ENCODE assay signal across 33 cellular contexts in genomic region chr10:112030431-112030830, GRCh38.
DNase-seq lines count a peak whose midpoint lies in the region; ATAC-seq, FAIRE-seq and TF ChIP-seq lines count a peak whose summit lies in the region.
"Had no signal": no experiment of that assay in that cellular context is flagged by ENCODE, and none has a peak within 500 bp of the region (broad histone marks: within the 10 kb centered on the region; RNA-seq: fewer than 3 reads in every experiment).

No MANE protein-coding gene starts in this region.

- no peaks in the 10 kb centered on the region for H3K9me1 ChIP-seq in K562 (ENCODE audit: control insufficient read depth, insufficient read depth, low read length)

- H3K4me1 ChIP-seq in HepG2 (ENCODE audit: insufficient read depth, low read length): no peaks in the 10 kb centered on the region
- H3K4me1 ChIP-seq in right lobe of liver: no peaks in the 10 kb centered on the region
- no peaks in the 10 kb centered on the region for H3K4me1 ChIP-seq in adipocyte (ENCODE audit: control insufficient read depth, insufficient read depth, low read length)
- H3K4me1 ChIP-seq in K562 (replicated peaks in 1 of 2; ENCODE audit: control insufficient read depth in 2 of 2, insufficient read depth in 2 of 2, low read length in 2 of 2): no peaks in the 10 kb centered on the region
- H3K4me1 ChIP-seq: A549; BE2C; BLaER1; BLaER1 treated with 17β-estradiol and CSF1 and Interleukin-3, amounts not matched to agents 10 nM and 100 nM; Caco-2 had no signal

- ATAC-seq in HepG2 (no peak), right lobe of liver (no peak), K562 (no peak), HG03565 (IDR thresholded peaks at IDR 0.05; ENCODE audit: unreplicated experiment) (no peak)
- ATAC-seq: A549; CD8-positive, alpha-beta T cell had no signal

- no peak for TF ChIP-seq RAD21 in HepG2 (CRISPR knock-in tag; IDR thresholded peaks at IDR 0.05)
- no peak for TF ChIP-seq RAD21 in K562 (CRISPR knock-in tag; conservative IDR thresholded peaks at IDR 0.05 in 1 of 2, IDR thresholded peaks at IDR 0.05 in 1 of 2)

- intact Hi-C loops in HepG2 (cut with micrococcal nuclease; ENCODE audit: unreplicated experiment): no loop called here
- intact Hi-C loops in right lobe of liver (cut with DNase I): no loop called here
- intact Hi-C loops in K562 (cut with micrococcal nuclease): no loop called here

- TF ChIP-seq POLR2A in HepG2 (IDR thresholded peaks at IDR 0.05; ENCODE audit: insufficient read depth in 1 of 2, low read depth in 2 of 2, low read length in 2 of 2) (no peak), right lobe of liver (IDR thresholded peaks at IDR 0.05) (no peak), K562 (conservative IDR thresholded peaks at IDR 0.05) (no peak)

- H3K27ac ChIP-seq in HepG2 (ENCODE audit: extremely low read length, insufficient read depth, low read length) (no peak overlapping the region), right lobe of liver (no peak overlapping the region), K562 (ENCODE audit: extremely low read depth, low read depth, low read length) (no peak overlapping the region)
- H3K27ac ChIP-seq: 22Rv1; A549; BLaER1; BLaER1 treated with 17β-estradiol and CSF1 and Interleukin-3, amounts not matched to agents 10 nM and 100 nM; C4-2B had no signal

- H3K9ac ChIP-seq in HepG2 (ENCODE audit: insufficient read depth, low read depth, low read length): no peak overlapping the region
- no peak overlapping the region for H3K9ac ChIP-seq in adipocyte (ENCODE audit: low read length)
- H3K9ac ChIP-seq in K562 (ENCODE audit: insufficient read depth in 1 of 2, low read depth in 2 of 2, low read length in 2 of 2): no peak overlapping the region
- H3K9ac ChIP-seq: BLaER1; BLaER1 treated with 17β-estradiol and CSF1 and Interleukin-3, amounts not matched to agents 10 nM and 100 nM had no signal

- H2AFZ ChIP-seq in HepG2 (ENCODE audit: low read length) (no peak overlapping the region), K562 (ENCODE audit: low read depth, low read length) (no peak overlapping the region)

- no peak for TF ChIP-seq EP300 in HepG2 (IDR thresholded peaks at IDR 0.05; ENCODE audit: low read depth in 2 of 2, low read length in 2 of 2)
- no peak for TF ChIP-seq EP300 in HepG2 (CRISPR knock-in tag; IDR thresholded peaks at IDR 0.05; ENCODE audit: borderline replicate concordance)
- no peak for TF ChIP-seq EP300 in K562 (IDR thresholded peaks at IDR 0.05; ENCODE audit: low read length)

- POLR2A ChIA-PET in HepG2 (lab: Yijun Ruan, JAX): no interaction called here
- POLR2A ChIA-PET in K562 (lab: Yijun Ruan, JAX): no interaction called here

- in situ Hi-C loops in HepG2 (cut with HindIII; ENCODE audit: extremely low pct_ligation_motif_present, low pct_unique_long_range_greater_than_20kb) (no loop called here), K562 (cut with MboI) (no loop called here)

- H3K4me3 ChIP-seq in HepG2 (replicated peaks in 1 of 3; ENCODE audit: insufficient read depth in 1 of 3, low read depth in 2 of 3, low read length in 3 of 3) (no peak overlapping the region), right lobe of liver (no peak overlapping the region), adipocyte (ENCODE audit: low read length) (peak overlapping the region; percentile 23), K562 (no peak overlapping the region)
- H3K4me3 ChIP-seq: A549; BLaER1; BLaER1 treated with 17β-estradiol and CSF1 and Interleukin-3, amounts not matched to agents 10 nM and 100 nM had no signal

- no peaks in the 10 kb centered on the region for H4K20me1 ChIP-seq in HepG2 (ENCODE audit: insufficient read depth, low read length)
- H4K20me1 ChIP-seq in K562 (replicated peaks; ENCODE audit: control insufficient read depth, insufficient read depth, low read length): no peaks in the 10 kb centered on the region
- H4K20me1 ChIP-seq: BLaER1; BLaER1 treated with 17β-estradiol and CSF1 and Interleukin-3, amounts not matched to agents 10 nM and 100 nM had no signal

- DNase-seq in HepG2 (ENCODE audit: low spot score) (no peak), right lobe of liver (no peak), adipocyte (ENCODE audit: low read depth) (no peak), K562 (ENCODE audit: extremely low read depth in 1 of 4, low spot score in 3 of 4) (no peak), AML-193 (lab: John Stamatoyannopoulos, UW) (no peak), NCI-H2227 (lab: John Stamatoyannopoulos, UW; ENCODE audit: unreplicated experiment) (no peak)
- DNase-seq: 8988T; ACHN; BE2C; C1 segment of cervical spinal cord; Caco-2; Calu3; CD4-positive, alpha-beta memory T cell; CD4-positive, alpha-beta T cell; CD4-positive, CD25-positive, alpha-beta regulatory T cell; CD8-positive, alpha-beta memory T cell; CD8-positive, alpha-beta T cell; COR-L47; DMS 273 treated with DMSO at 0.1 percent for 48 hours; DMS153; DMS53; DMS79; DMS79 treated with DMSO at 0.1 percent for 48 hours; DND-41; EL had no signal

- H3K9me3 ChIP-seq in HepG2 (ENCODE audit: low read length) (peaks cover 26% of the 10 kb centered on the region), right lobe of liver (no peaks in the 10 kb centered on the region), adipocyte (ENCODE audit: control insufficient read depth, low read length) (peaks cover 48% of the 10 kb centered on the region), K562 (replicated peaks; ENCODE audit: control insufficient read depth, insufficient read depth, low read depth, low read length) (no peaks in the 10 kb centered on the region)
- H3K9me3 ChIP-seq: A549, BE2C had no signal

- H3K27me3 ChIP-seq in HepG2 (ENCODE audit: control insufficient read depth in 1 of 2, insufficient read depth in 2 of 2, low read length in 2 of 2) (no peaks in the 10 kb centered on the region; a peak in 1 of 5 replicates), right lobe of liver (no peaks in the 10 kb centered on the region), adipocyte (replicated peaks; ENCODE audit: control insufficient read depth, insufficient read depth, low read length) (no peaks in the 10 kb centered on the region), K562 (ENCODE audit: control insufficient read depth in 2 of 2, insufficient read depth in 2 of 2, low read length in 2 of 2) (no peaks in the 10 kb centered on the region)
- H3K27me3 ChIP-seq: BE2C; BLaER1; BLaER1 treated with 17β-estradiol and CSF1 and Interleukin-3, amounts not matched to agents 10 nM and 100 nM had no signal

- H3K79me2 ChIP-seq in HepG2 (ENCODE audit: insufficient read depth, low read length) (no peaks in the 10 kb centered on the region), K562 (ENCODE audit: control insufficient read depth, insufficient read depth, low read length) (no peaks in the 10 kb centered on the region)

- WGBS in HepG2 (ENCODE audit: low lambda C conversion rate): 45% methylated on average over 2 of the region's 2 CpGs
- WGBS in right lobe of liver (ENCODE audit: insufficient coverage, low coverage, low lambda C conversion rate, missing lambda C conversion rate): 82% methylated on average over 2 of the region's 2 CpGs
- 0% methylated on average over 2 of the region's 2 CpGs for WGBS in K562 (ENCODE audit: insufficient coverage, low coverage, missing lambda C conversion rate)

- TF ChIP-seq CTCF in HepG2 (CRISPR knock-in tag; IDR thresholded peaks at IDR 0.05) (no peak), right lobe of liver (IDR thresholded peaks at IDR 0.05) (no peak), K562 (IDR thresholded peaks at IDR 0.05 in 2 of 3, conservative IDR thresholded peaks at IDR 0.05 in 1 of 3; ENCODE audit: insufficient read depth in 2 of 3, low read depth in 1 of 3, low read length in 3 of 3) (no peak)

- H3K4me2 ChIP-seq in HepG2 (ENCODE audit: low read depth, low read length) (no peak overlapping the region), K562 (ENCODE audit: insufficient read depth, low read length) (no peak overlapping the region)
- H3K4me2 ChIP-seq: A549; BLaER1; BLaER1 treated with 17β-estradiol and CSF1 and Interleukin-3, amounts not matched to agents 10 nM and 100 nM had no signal

- H3K36me3 ChIP-seq in HepG2 (replicated peaks in 1 of 2; ENCODE audit: control insufficient read depth in 1 of 2, insufficient read depth in 2 of 2, low read length in 2 of 2): no peaks in the 10 kb centered on the region
- no peaks in the 10 kb centered on the region for H3K36me3 ChIP-seq in right lobe of liver
- H3K36me3 ChIP-seq in adipocyte (ENCODE audit: control insufficient read depth, insufficient read depth, low read length, severe bottlenecking): no peaks in the 10 kb centered on the region
- no peaks in the 10 kb centered on the region for H3K36me3 ChIP-seq in K562 (ENCODE audit: control insufficient read depth, insufficient read depth, low read length)
- H3K36me3 ChIP-seq: BE2C; BLaER1; BLaER1 treated with 17β-estradiol and CSF1 and Interleukin-3, amounts not matched to agents 10 nM and 100 nM had no signal

- CTCF ChIA-PET in HepG2 (lab: Yijun Ruan, JAX; ENCODE audit: low intra/inter-chr PET ratio, low total read pairs) (no interaction called here), K562 (lab: Yijun Ruan, JAX; ENCODE audit: low intra/inter-chr PET ratio) (no interaction called here)

- no peak for FAIRE-seq in HepG2 (lab: Jason Lieb, UNC)
- FAIRE-seq in K562 (lab: Jason Lieb, UNC): no peak
- FAIRE-seq in islet of Langerhans (lab: Jason Lieb, UNC): peak; percentile 9
- FAIRE-seq: A549, D721Med had no signal

- no TSS peak for BruUV-seq in HepG2 (replicated peaks; lab: Mats Ljungman, UMichigan)
- no TSS peak for BruUV-seq in K562 (replicated peaks; lab: Mats Ljungman, UMichigan)

TF ChIP-seq in K562, 482 proteins besides CTCF, POLR2A, EP300 and RAD21:
- TF ChIP-seq MEIS2 (IDR thresholded peaks at IDR 0.05; ENCODE audit: partially characterized antibody): no peak
- TF ChIP-seq HSF4 (CRISPR knock-in tag; IDR thresholded peaks at IDR 0.05; ENCODE audit: borderline replicate concordance): no peak
- TF ChIP-seq ZFP1 (CRISPR knock-in tag; IDR thresholded peaks at IDR 0.05): peak; percentile 80
- TF ChIP-seq SMC3 (conservative IDR thresholded peaks at IDR 0.05; ENCODE audit: insufficient read depth, low read depth, low read length): no peak
- no peak for TF ChIP-seq ZNF239 (CRISPR knock-in tag; IDR thresholded peaks at IDR 0.05)

Comparison
In these comparisons a context has a peak if more than half of its experiments do, and no peak if none do; other contexts are left out.
1. Of the 241 proteins assayed by ChIP-seq in both HepG2 and K562: peak only in HepG2: none; only in K562: none; in both: ZFP1; in neither: 240.